ENCODE assay signal across 8 cellular contexts in genomic region chr6:112879920-112880413, GRCh38.
A peak's percentile ranks its signal among the peaks of the same experiment; 100 is the strongest.
DNase-seq lines count a peak whose midpoint lies in the region; ATAC-seq and TF ChIP-seq lines count a peak whose summit lies in the region.

No MANE protein-coding gene starts in this region.

- no peaks in the 10 kb centered on the region for H3K9me2 ChIP-seq in hepatocyte (replicated peaks; ENCODE audit: insufficient read depth)
- no peaks in the 10 kb centered on the region for H3K9me2 ChIP-seq in GM23248 (ENCODE audit: insufficient read depth)

- no peaks in the 10 kb centered on the region for H3K9me3 Mint-ChIP-seq in activated CD4-positive, alpha-beta T cell treated with anti-CD3 and anti-CD28 coated beads, Interleukin-2, amount 10 ng/mL, durations not matched to agents 24 days and 14 days

- H3K4me3 Mint-ChIP-seq in activated CD4-positive, alpha-beta T cell treated with anti-CD3 and anti-CD28 coated beads, Interleukin-2, amount 10 ng/mL, durations not matched to agents 24 days and 14 days: no peak overlapping the region

- TF ChIP-seq CTCF in hepatocyte (IDR thresholded peaks at IDR 0.05; ENCODE audit: poor library complexity): peak; percentile 66

- intact Hi-C loops in activated CD4-positive, alpha-beta T cell treated with anti-CD3 and anti-CD28 coated beads, Interleukin-2, amount 10 ng/mL, durations not matched to agents 24 days and 14 days (cut with micrococcal nuclease): no loop called here

- peak overlapping the region; percentile 46 for H3K27ac ChIP-seq in hepatocyte
- no peak overlapping the region for H3K27ac ChIP-seq in substantia nigra (ENCODE audit: low read depth, low read length, poor library complexity, severe bottlenecking)
- H3K27ac ChIP-seq in GM23248: no peak overlapping the region

- H3K4me3 ChIP-seq in hepatocyte: peak overlapping the region; percentile 40
- H3K4me3 ChIP-seq in GM23248: no peak overlapping the region

- H3K79me2 ChIP-seq in hepatocyte: no peaks in the 10 kb centered on the region
- H3K79me2 ChIP-seq in GM23248 (ENCODE audit: insufficient read depth): no peaks in the 10 kb centered on the region

- H3K36me3 ChIP-seq in hepatocyte (replicated peaks; ENCODE audit: insufficient read depth, low read depth) (no peaks in the 10 kb centered on the region), GM23248 (ENCODE audit: low read depth) (no peaks in the 10 kb centered on the region)

- in situ Hi-C loops in GM23248 (cut with MboI): no loop called here

- H2AFZ ChIP-seq in hepatocyte (peak overlapping the region; percentile 62), GM23248 (no peak overlapping the region)

- no peak for ATAC-seq in HG02870 (IDR thresholded peaks at IDR 0.05; ENCODE audit: unreplicated experiment)

- H4K20me1 ChIP-seq in hepatocyte (ENCODE audit: insufficient read depth, poor library complexity, severe bottlenecking) (no peaks in the 10 kb centered on the region), GM23248 (ENCODE audit: insufficient read depth) (no peaks in the 10 kb centered on the region)

- no peak overlapping the region for H3K9ac ChIP-seq in GM23248

- peaks cover 46% of the 10 kb centered on the region for H3F3A ChIP-seq in GM23248 (ENCODE audit: insufficient read depth)

- peak overlapping the region; percentile 76 for H3K4me2 ChIP-seq in hepatocyte
- H3K4me2 ChIP-seq in GM23248 (ENCODE audit: unreplicated experiment): no peak overlapping the region

- H3K27ac Mint-ChIP-seq in activated CD4-positive, alpha-beta T cell treated with anti-CD3 and anti-CD28 coated beads, Interleukin-2, amount 10 ng/mL, durations not matched to agents 24 days and 14 days: no peak overlapping the region

- H3K4me1 ChIP-seq in hepatocyte (ENCODE audit: insufficient read depth) (peaks cover 5% of the 10 kb centered on the region), GM23248 (ENCODE audit: insufficient read depth) (peaks cover 51% of the 10 kb centered on the region)

- no peaks in the 10 kb centered on the region for H3K27me3 Mint-ChIP-seq in activated CD4-positive, alpha-beta T cell treated with anti-CD3 and anti-CD28 coated beads, Interleukin-2, amount 10 ng/mL, durations not matched to agents 24 days and 14 days

- H3K4me1 Mint-ChIP-seq in activated CD4-positive, alpha-beta T cell treated with anti-CD3 and anti-CD28 coated beads, Interleukin-2, amount 10 ng/mL, durations not matched to agents 24 days and 14 days: no peaks in the 10 kb centered on the region

- peak; percentile 75 for DNase-seq in activated CD4-positive, alpha-beta T cell treated with anti-CD3 and anti-CD28 coated beads, Interleukin-2, amount 10 ng/mL, durations not matched to agents 24 days and 14 days
- no peak for DNase-seq in activated CD4-positive, alpha-beta T cell treated with anti-CD3 and anti-CD28 coated beads for 1 hour
- peak; percentile 6 for DNase-seq in T follicular helper cell (ENCODE audit: low read depth)
- DNase-seq in hepatocyte (ENCODE audit: low spot score): peak; percentile 91
- peak in 27 of 49 donors; percentile 1 to 68 (median 24) for DNase-seq in substantia nigra (lab: John Stamatoyannopoulos, UW)
- no peak for DNase-seq in activated CD4-positive, CD25-positive, alpha-beta regulatory T cell (lab: John Stamatoyannopoulos, UW)
- DNase-seq in GM23248: no peak

- H3K36me3 Mint-ChIP-seq in activated CD4-positive, alpha-beta T cell treated with anti-CD3 and anti-CD28 coated beads, Interleukin-2, amount 10 ng/mL, durations not matched to agents 24 days and 14 days (ENCODE audit: low read depth): no peaks in the 10 kb centered on the region

- WGBS in hepatocyte (ENCODE audit: low lambda C conversion rate, missing lambda C conversion rate): 52% methylated on average over 19 of the region's 20 CpGs
- 95 to 97% methylated on average over 18 to 20 of the region's 20 CpGs for WGBS in GM23248 (ENCODE audit: low coverage in 1 of 2, low lambda C conversion rate in 2 of 2, missing lambda C conversion rate in 2 of 2), 2 experiments

- no peaks in the 10 kb centered on the region for H3K27me3 ChIP-seq in hepatocyte
- H3K27me3 ChIP-seq in GM23248 (replicated peaks; ENCODE audit: insufficient read depth): no peaks in the 10 kb centered on the region

- no peaks in the 10 kb centered on the region for H3K9me3 ChIP-seq in hepatocyte (ENCODE audit: low read depth)
- no peaks in the 10 kb centered on the region for H3K9me3 ChIP-seq in GM23248 (ENCODE audit: low read depth)

Comparison
In these comparisons a context has a peak if more than half of its experiments do, and no peak if none do; other contexts are left out.
1. DNase-seq: peak in activated CD4-positive, alpha-beta T cell treated with anti-CD3 and anti-CD28 coated beads, Interleukin-2, amount 10 ng/mL, durations not matched to agents 24 days and 14 days (single experiment), T follicular helper cell (single experiment), hepatocyte (single experiment) and substantia nigra (27 of 49); none in activated CD4-positive, alpha-beta T cell treated with anti-CD3 and anti-CD28 coated beads for 1 hour (single experiment), activated CD4-positive, CD25-positive, alpha-beta regulatory T cell (0 of 4) and GM23248 (single experiment).